Comparison of ENCODE assay signal across 18 cellular contexts in the genomic region with DNA sequence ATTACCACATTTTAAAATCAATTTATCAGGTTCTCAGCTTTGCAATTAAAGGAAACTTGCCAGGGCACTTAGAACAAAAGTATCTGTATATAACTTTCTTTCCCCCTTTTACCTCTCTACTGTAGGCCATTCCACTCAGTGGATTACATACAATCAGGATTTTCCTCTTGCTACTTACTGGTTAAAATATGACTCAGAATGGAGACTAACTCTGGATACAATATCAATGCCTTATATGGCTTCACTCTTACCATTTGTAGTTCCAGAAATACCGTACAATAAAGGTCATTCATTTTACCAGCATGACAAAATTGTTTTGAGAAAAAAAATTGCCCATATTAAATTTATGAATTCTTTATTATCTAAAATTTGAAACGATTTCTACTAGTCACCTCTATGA.
DNase-seq lines count a peak whose midpoint lies in the region; ATAC-seq and TF ChIP-seq lines count a peak whose summit lies in the region.
"Had no signal": no experiment of that assay in that cellular context is flagged by ENCODE, and none has a peak within 500 bp of the region (broad histone marks: within the 10 kb centered on the region; RNA-seq: fewer than 3 reads in every experiment).

No MANE protein-coding gene starts in this region.

- H3K27ac ChIP-seq in Peyer's patch, result no peak overlapping the region
- H3K27ac ChIP-seq in A673 (ENCODE audit: low read depth, low read length, poor library complexity, severe bottlenecking), result no peak overlapping the region
- H3K27ac ChIP-seq: coronary artery, esophagus squamous epithelium, KMS-11, pancreas had no signal

- CTCF ChIA-PET in activated CD8-positive, alpha-beta memory T cell treated with anti-CD3 and anti-CD28 coated beads, Interleukin-2, amount 10 ng/mL, durations not matched to agents 7 days and 5 days (lab: Charles Lee), result no interaction called here
- CTCF ChIA-PET in A673 (lab: Charles Lee), result no interaction called here

- no peaks in the 10 kb centered on the region for H3K4me1 Mint-ChIP-seq in activated CD8-positive, alpha-beta memory T cell treated with anti-CD3 and anti-CD28 coated beads, Interleukin-2, amount 10 ng/mL, durations not matched to agents 7 days and 5 days
- H3K4me1 Mint-ChIP-seq: T-helper 17 cell had no signal

- H3K9me3 ChIP-seq in Peyer's patch (no peaks in the 10 kb centered on the region), A673 (ENCODE audit: low read depth, low read length, poor library complexity, severe bottlenecking) (no peaks in the 10 kb centered on the region)
- H3K9me3 ChIP-seq: esophagus squamous epithelium, pancreas had no signal

- H3K36me3 ChIP-seq in Peyer's patch (no peaks in the 10 kb centered on the region), A673 (ENCODE audit: insufficient read depth, low read length, poor library complexity, severe bottlenecking) (no peaks in the 10 kb centered on the region)
- H3K36me3 ChIP-seq: esophagus squamous epithelium, pancreas had no signal

- H3K4me1 ChIP-seq in Peyer's patch (no peaks in the 10 kb centered on the region), A673 (ENCODE audit: insufficient read depth, low read length, poor library complexity, severe bottlenecking) (no peaks in the 10 kb centered on the region)
- H3K4me1 ChIP-seq: esophagus squamous epithelium, pancreas had no signal

- no peak overlapping the region for H3K27ac Mint-ChIP-seq in activated CD8-positive, alpha-beta memory T cell treated with anti-CD3 and anti-CD28 coated beads, Interleukin-2, amount 10 ng/mL, durations not matched to agents 7 days and 5 days
- H3K27ac Mint-ChIP-seq: activated naive CD4-positive, alpha-beta T cell treated with anti-CD3 and anti-CD28 coated beads, Interleukin-2, amount 50 U/mL, for 72 hours; mesothelial cell of epicardium; T-helper 17 cell had no signal

- no TSS peak for BruUV-seq in A673 (replicated peaks; lab: Mats Ljungman, UMichigan)

- no peaks in the 10 kb centered on the region for H3K27me3 Mint-ChIP-seq in activated CD8-positive, alpha-beta memory T cell treated with anti-CD3 and anti-CD28 coated beads, Interleukin-2, amount 10 ng/mL, durations not matched to agents 7 days and 5 days
- H3K27me3 Mint-ChIP-seq: T-helper 17 cell had no signal

- H3K9me3 Mint-ChIP-seq in activated CD8-positive, alpha-beta memory T cell treated with anti-CD3 and anti-CD28 coated beads, Interleukin-2, amount 10 ng/mL, durations not matched to agents 7 days and 5 days (ENCODE audit: low read depth), result peaks cover 5% of the 10 kb centered on the region
- H3K9me3 Mint-ChIP-seq: mesothelial cell of epicardium had no signal

- no peak for TF ChIP-seq POLR2A in Peyer's patch (IDR thresholded peaks at IDR 0.05)

- no peaks in the 10 kb centered on the region for H3K27me3 ChIP-seq in Peyer's patch
- H3K27me3 ChIP-seq in A673 (replicated peaks; ENCODE audit: insufficient read depth, low read depth, low read length, poor library complexity), result peaks cover 5% of the 10 kb centered on the region
- H3K27me3 ChIP-seq: esophagus squamous epithelium, pancreas had no signal

- ATAC-seq in activated CD8-positive, alpha-beta memory T cell treated with anti-CD3 and anti-CD28 coated beads, Interleukin-2, amount 10 ng/mL, durations not matched to agents 7 days and 5 days, result no peak
- ATAC-seq: activated CD4-positive, CD25-positive, alpha-beta regulatory T cell treated with anti-CD3 and anti-CD28 coated beads, Interleukin-2, amount 50 U/mL, for 24 hours; activated naive CD4-positive, alpha-beta T cell treated with anti-CD3 and anti-CD28 coated beads, Interleukin-2, amount 50 U/mL, for 72 hours; pancreas; T-helper 17 cell had no signal

- DNase-seq in AG20443 (ENCODE audit: low spot score), result peak; percentile 55
- peak; percentile 42 for DNase-seq in NCI-H226
- peak; percentile 65 to 95 for DNase-seq in cardiac fibroblast (ENCODE audit: low read depth in 2 of 2)
- DNase-seq in lung microvascular endothelial cell (ENCODE audit: low read depth in 2 of 2), result peak; percentile 12 to 77
- DNase-seq in Peyer's patch, result no peak
- DNase-seq in activated CD8-positive, alpha-beta memory T cell treated with anti-CD3 and anti-CD28 coated beads, Interleukin-2, amount 10 ng/mL, durations not matched to agents 7 days and 5 days, result no peak
- DNase-seq in A673 (ENCODE audit: low spot score), result no peak
- no peak for DNase-seq in NCI-H1105 treated with DMSO at 0.1 percent for 48 hours (lab: John Stamatoyannopoulos, UW)
- DNase-seq: AML-193, esophagus squamous epithelium, NCI-H146, pancreas, T-helper 17 cell had no signal

- H3K36me3 Mint-ChIP-seq in activated CD8-positive, alpha-beta memory T cell treated with anti-CD3 and anti-CD28 coated beads, Interleukin-2, amount 10 ng/mL, durations not matched to agents 7 days and 5 days, result no peaks in the 10 kb centered on the region
- H3K36me3 Mint-ChIP-seq: activated naive CD4-positive, alpha-beta T cell treated with anti-CD3 and anti-CD28 coated beads, Interleukin-2, amount 50 U/mL, for 72 hours; mesothelial cell of epicardium had no signal

- TF ChIP-seq CTCF in cardiac fibroblast (IDR thresholded peaks at IDR 0.05; ENCODE audit: low read depth, low read length) (no peak), Peyer's patch (IDR thresholded peaks at IDR 0.05) (no peak), A673 (conservative IDR thresholded peaks at IDR 0.05; ENCODE audit: low read depth, low read length) (no peak)

- H3K4me3 ChIP-seq in cardiac fibroblast (replicated peaks in 1 of 2; ENCODE audit: low read depth in 2 of 2, low read length in 2 of 2) (no peak overlapping the region), Peyer's patch (no peak overlapping the region), A673 (ENCODE audit: low read depth, low read length, poor library complexity, severe bottlenecking) (no peak overlapping the region)
- H3K4me3 ChIP-seq: coronary artery, esophagus squamous epithelium, pancreas had no signal

- POLR2A ChIA-PET in A673 (lab: Charles Lee; ENCODE audit: low non-redundant PET), result no interaction called here

- H3K4me3 Mint-ChIP-seq in activated CD8-positive, alpha-beta memory T cell treated with anti-CD3 and anti-CD28 coated beads, Interleukin-2, amount 10 ng/mL, durations not matched to agents 7 days and 5 days, result no peak overlapping the region
- H3K4me3 Mint-ChIP-seq: mesothelial cell of epicardium, T-helper 17 cell had no signal

- intact Hi-C loops in A673 (cut with micrococcal nuclease; ENCODE audit: unreplicated experiment), result no loop called here

Comparison
In these comparisons a context has a peak if more than half of its experiments do, and no peak if none do; other contexts are left out.
1. DNase-seq: peak in AG20443 (single experiment), NCI-H226 (single experiment), cardiac fibroblast (2 of 2) and lung microvascular endothelial cell (2 of 2); none in Peyer's patch (0 of 3), activated CD8-positive, alpha-beta memory T cell treated with anti-CD3 and anti-CD28 coated beads, Interleukin-2, amount 10 ng/mL, durations not matched to agents 7 days and 5 days (single experiment), A673 (single experiment) and NCI-H1105 treated with DMSO at 0.1 percent for 48 hours (single experiment).